ENCODE assay signal across 9 cellular contexts in the genomic region with DNA sequence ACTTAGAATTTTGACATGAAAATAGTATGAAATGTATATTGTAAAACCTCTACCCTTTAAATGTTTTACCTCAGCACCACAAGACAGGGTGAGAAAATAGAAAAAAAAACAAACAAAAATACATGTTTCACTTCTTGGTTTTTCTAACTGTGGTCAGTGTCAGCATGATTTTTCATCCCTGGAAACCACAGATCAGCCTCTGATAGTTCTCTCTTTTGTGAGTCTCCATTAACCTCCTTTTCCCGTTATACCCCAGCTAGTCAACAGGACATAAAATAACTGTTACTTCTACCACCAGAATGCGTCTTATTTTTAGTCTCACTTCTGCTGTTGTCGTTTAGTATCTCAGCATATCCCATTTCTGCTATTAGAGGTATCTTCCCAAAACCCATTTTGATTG. TPM values are rescaled to one million over a fixed set of nuclear protein-coding genes. Genes with fewer than 3 reads are reported as not detected.
DNase-seq lines count a peak whose midpoint lies in the region; ATAC-seq and TF ChIP-seq lines count a peak whose summit lies in the region.
"Had no signal": no experiment of that assay in that cellular context is flagged by ENCODE, and none has a peak within 500 bp of the region (broad histone marks: within the 10 kb centered on the region; RNA-seq: fewer than 3 reads in every experiment).

No MANE protein-coding gene starts in this region.

- no peak for DNase-seq in activated CD4-positive, alpha-beta T cell treated with anti-CD3 and anti-CD28 coated beads, Interleukin-2, amount 10 ng/mL, durations not matched to agents 24 days and 14 days
- DNase-seq in activated CD4-positive, alpha-beta T cell treated with anti-CD3 and anti-CD28 coated beads, Interleukin-2, amount 10 ng/mL, durations not matched to agents 7 days and 5 days = no peak
- peak; percentile 6 for DNase-seq in smooth muscle cell of the brain vasculature (ENCODE audit: low read depth, low spot score)
- no peak for DNase-seq in stimulated activated CD4-positive, alpha-beta T cell treated with anti-CD3 and anti-CD28 coated beads, Interleukin-2, amount 100 ng/mL, for 24 hours
- DNase-seq in effector memory CD4-positive, alpha-beta T cell = no peak
- DNase-seq in NCI-H2171 (lab: John Stamatoyannopoulos, UW) = no peak
- DNase-seq: lower lobe of right lung had no signal

- H3K36me3 Mint-ChIP-seq in activated CD4-positive, alpha-beta T cell treated with anti-CD3 and anti-CD28 coated beads, Interleukin-2, amount 10 ng/mL, durations not matched to agents 24 days and 14 days (ENCODE audit: low read depth) = peaks cover 24% of the 10 kb centered on the region
- H3K36me3 Mint-ChIP-seq in activated CD4-positive, alpha-beta T cell treated with anti-CD3 and anti-CD28 coated beads, Interleukin-2, amount 10 ng/mL, durations not matched to agents 7 days and 5 days (ENCODE audit: low read depth) = peaks cover 22% of the 10 kb centered on the region

- no peak overlapping the region for H2AFZ ChIP-seq in OCI-LY3 (ENCODE audit: low read depth, low read length)

- peaks cover 9% of the 10 kb centered on the region for H3K4me1 ChIP-seq in OCI-LY3 (ENCODE audit: low read length)
- peaks cover 5% of the 10 kb centered on the region for H3K4me1 ChIP-seq in effector memory CD4-positive, alpha-beta T cell (ENCODE audit: control insufficient read depth, insufficient read depth, low read length, poor library complexity, severe bottlenecking)
- H3K4me1 ChIP-seq: lower lobe of right lung had no signal

- no peaks in the 10 kb centered on the region for H3K9me3 ChIP-seq in OCI-LY3 (ENCODE audit: insufficient read depth, low read length)
- H3K9me3 ChIP-seq in effector memory CD4-positive, alpha-beta T cell (ENCODE audit: control insufficient read depth, low read length) = no peaks in the 10 kb centered on the region
- H3K9me3 ChIP-seq: lower lobe of right lung had no signal

- CTCF ChIA-PET in activated CD4-positive, alpha-beta T cell treated with anti-CD3 and anti-CD28 coated beads, Interleukin-2, amount 10 ng/mL, durations not matched to agents 7 days and 5 days (lab: Charles Lee) = interaction anchor here (0.5 to 1.0 kb wide), 3 partner anchors 11 to 225 kb away, joined by 3 to 5 read pairs (median 5); no protein-coding TSS in a partner anchor

- POLR2A ChIA-PET in activated CD4-positive, alpha-beta T cell treated with anti-CD3 and anti-CD28 coated beads, Interleukin-2, amount 10 ng/mL, durations not matched to agents 7 days and 5 days (lab: Charles Lee) = no interaction called here

- peaks cover 9% of the 10 kb centered on the region; the same call in 1 of the 2 replicates for H3K79me2 ChIP-seq in OCI-LY3 (ENCODE audit: low read length)

- TF ChIP-seq CTCF in OCI-LY3 (IDR thresholded peaks at IDR 0.05; ENCODE audit: low read depth, low read length) = no peak

- peak; percentile 90 for ATAC-seq in HG02981 (IDR thresholded peaks at IDR 0.05; ENCODE audit: unreplicated experiment)

- H3K27me3 ChIP-seq in OCI-LY3 (ENCODE audit: low read depth, low read length) = no peaks in the 10 kb centered on the region
- no peaks in the 10 kb centered on the region for H3K27me3 ChIP-seq in effector memory CD4-positive, alpha-beta T cell (replicated peaks; ENCODE audit: control insufficient read depth, insufficient read depth, low read length, poor library complexity, severe bottlenecking)

- peaks cover 12% of the 10 kb centered on the region for H3K4me1 Mint-ChIP-seq in activated CD4-positive, alpha-beta T cell treated with anti-CD3 and anti-CD28 coated beads, Interleukin-2, amount 10 ng/mL, durations not matched to agents 24 days and 14 days
- H3K4me1 Mint-ChIP-seq in activated CD4-positive, alpha-beta T cell treated with anti-CD3 and anti-CD28 coated beads, Interleukin-2, amount 10 ng/mL, durations not matched to agents 7 days and 5 days = peaks cover 16% of the 10 kb centered on the region

- H3K36me3 ChIP-seq in OCI-LY3 (replicated peaks; ENCODE audit: low read depth, low read length) = peaks cover 3% of the 10 kb centered on the region
- no peaks in the 10 kb centered on the region for H3K36me3 ChIP-seq in effector memory CD4-positive, alpha-beta T cell (ENCODE audit: control insufficient read depth, insufficient read depth, low read length)
- H3K36me3 ChIP-seq: lower lobe of right lung had no signal

- intact Hi-C loops in activated CD4-positive, alpha-beta T cell treated with anti-CD3 and anti-CD28 coated beads, Interleukin-2, amount 10 ng/mL, durations not matched to agents 24 days and 14 days (cut with micrococcal nuclease) = no loop called here

- peak overlapping the region; percentile 2 for H3K27ac Mint-ChIP-seq in activated CD4-positive, alpha-beta T cell treated with anti-CD3 and anti-CD28 coated beads, Interleukin-2, amount 10 ng/mL, durations not matched to agents 24 days and 14 days
- H3K27ac Mint-ChIP-seq in activated CD4-positive, alpha-beta T cell treated with anti-CD3 and anti-CD28 coated beads, Interleukin-2, amount 10 ng/mL, durations not matched to agents 7 days and 5 days = no peak overlapping the region

- no peak overlapping the region for H3K4me3 ChIP-seq in OCI-LY3 (ENCODE audit: low read length)
- H3K4me3 ChIP-seq in effector memory CD4-positive, alpha-beta T cell (ENCODE audit: insufficient read depth, low read depth, low read length, poor library complexity, severe bottlenecking) = no peak overlapping the region
- H3K4me3 ChIP-seq: lower lobe of right lung had no signal

- H3K9ac ChIP-seq in OCI-LY3 (ENCODE audit: low read length) = no peak overlapping the region

- H3K27me3 Mint-ChIP-seq in activated CD4-positive, alpha-beta T cell treated with anti-CD3 and anti-CD28 coated beads, Interleukin-2, amount 10 ng/mL, durations not matched to agents 24 days and 14 days = no peaks in the 10 kb centered on the region
- H3K27me3 Mint-ChIP-seq in activated CD4-positive, alpha-beta T cell treated with anti-CD3 and anti-CD28 coated beads, Interleukin-2, amount 10 ng/mL, durations not matched to agents 7 days and 5 days = no peaks in the 10 kb centered on the region

- no peak overlapping the region for H3K27ac ChIP-seq in OCI-LY3 (ENCODE audit: low read length)
- no peak overlapping the region for H3K27ac ChIP-seq in effector memory CD4-positive, alpha-beta T cell (ENCODE audit: insufficient read depth, low read length, poor library complexity, severe bottlenecking)
- H3K27ac ChIP-seq: lower lobe of right lung had no signal

- peak overlapping the region; percentile 29 for H3K4me2 ChIP-seq in OCI-LY3 (ENCODE audit: low read length)

- no peaks in the 10 kb centered on the region for H3K9me3 Mint-ChIP-seq in activated CD4-positive, alpha-beta T cell treated with anti-CD3 and anti-CD28 coated beads, Interleukin-2, amount 10 ng/mL, durations not matched to agents 24 days and 14 days
- no peaks in the 10 kb centered on the region for H3K9me3 Mint-ChIP-seq in activated CD4-positive, alpha-beta T cell treated with anti-CD3 and anti-CD28 coated beads, Interleukin-2, amount 10 ng/mL, durations not matched to agents 7 days and 5 days

- H4K20me1 ChIP-seq in OCI-LY3 (ENCODE audit: insufficient read depth, low read length) = peaks cover 39% of the 10 kb centered on the region

- H3K4me3 Mint-ChIP-seq in activated CD4-positive, alpha-beta T cell treated with anti-CD3 and anti-CD28 coated beads, Interleukin-2, amount 10 ng/mL, durations not matched to agents 24 days and 14 days = no peak overlapping the region
- H3K4me3 Mint-ChIP-seq in activated CD4-positive, alpha-beta T cell treated with anti-CD3 and anti-CD28 coated beads, Interleukin-2, amount 10 ng/mL, durations not matched to agents 7 days and 5 days = no peak overlapping the region

RNA-seq across cellular contexts. Expression of gene KCNMB4, which starts 48.3 kb away (rescaled TPM):
- total RNA-seq in activated CD4-positive, alpha-beta T cell treated with anti-CD3 and anti-CD28 coated beads, Interleukin-2, amount 10 ng/mL, durations not matched to agents 24 days and 14 days = 0.17 and 0.19 TPM in 2 replicates
- total RNA-seq in activated CD4-positive, alpha-beta T cell treated with anti-CD3 and anti-CD28 coated beads, Interleukin-2, amount 10 ng/mL, durations not matched to agents 7 days and 5 days = under 1 TPM; 0.50 to 0.79 TPM
